Comparison of ENCODE assay signal across 10 cellular contexts in genomic region chr2:9692392-9693137, GRCh38.
DNase-seq lines count a peak whose midpoint lies in the region; ATAC-seq, FAIRE-seq and TF ChIP-seq lines count a peak whose summit lies in the region.
"Had no signal": no experiment of that assay in that cellular context is flagged by ENCODE, and none has a peak within 500 bp of the region (broad histone marks: within the 10 kb centered on the region; RNA-seq: fewer than 3 reads in every experiment).

No MANE protein-coding gene starts in this region.

- TF ChIP-seq CTCF in A549 (IDR thresholded peaks at IDR 0.05) (no peak), HCT116 (IDR thresholded peaks at IDR 0.05 in 2 of 3, conservative IDR thresholded peaks at IDR 0.05 in 1 of 3; ENCODE audit: borderline replicate concordance in 1 of 3, insufficient read depth in 1 of 3, low read depth in 2 of 3, low read length in 2 of 3) (no peak), lower lobe of right lung (IDR thresholded peaks at IDR 0.05) (no peak), GM13977 (IDR thresholded peaks at IDR 0.05; ENCODE audit: extremely low read depth, insufficient read depth, missing control alignments) (no peak)

- TF ChIP-seq POLR2A in A549 (IDR thresholded peaks at IDR 0.05; ENCODE audit: low read length) (no peak), HCT116 (IDR thresholded peaks at IDR 0.05; ENCODE audit: borderline replicate concordance, extremely low read depth, insufficient read depth, insufficient read length) (no peak), GM18505 (IDR thresholded peaks at IDR 0.05; ENCODE audit: borderline replicate concordance, extremely low read depth, insufficient read depth, insufficient read length) (no peak)

- intact Hi-C loops in HCT116 (cut with micrococcal nuclease) (no loop called here), lower lobe of right lung (cut with DNase I) (no loop called here)

- in situ Hi-C loops in GM13977 (cut with MboI; ENCODE audit: low pct_unique_long_range_greater_than_20kb, low sequenced_read_pairs, unreplicated experiment): no loop called here

- H3K9ac ChIP-seq in HCT116 (ENCODE audit: low read length) (no peak overlapping the region), adipocyte (ENCODE audit: low read length) (peak overlapping the region; percentile 69)

- H4K20me1 ChIP-seq in HCT116 (ENCODE audit: insufficient read depth): no peaks in the 10 kb centered on the region

- peaks cover 3% of the 10 kb centered on the region; the same call in 1 of the 2 replicates for H3K27me3 ChIP-seq in HCT116 (ENCODE audit: insufficient read depth, low read length)
- no peaks in the 10 kb centered on the region for H3K27me3 ChIP-seq in adipocyte (replicated peaks; ENCODE audit: control insufficient read depth, insufficient read depth, low read length)
- H3K27me3 ChIP-seq in lower lobe of right lung (ENCODE audit: low read depth): no peaks in the 10 kb centered on the region

- no peaks in the 10 kb centered on the region for H3K79me2 ChIP-seq in HCT116 (ENCODE audit: insufficient read depth, low read length)

- no peak for TF ChIP-seq EP300 in A549 (IDR thresholded peaks at IDR 0.05)

- H3K4me3 ChIP-seq in A549 (no peak overlapping the region), HCT116 (replicated peaks in 1 of 2; ENCODE audit: low read depth in 1 of 2, low read length in 2 of 2) (no peak overlapping the region), adipocyte (ENCODE audit: low read length) (peak overlapping the region; percentile 62), lower lobe of right lung (peak overlapping the region; percentile 9)

- peak overlapping the region; percentile 66 for H2AFZ ChIP-seq in HCT116 (ENCODE audit: low read depth, low read length, poor library complexity, severe bottlenecking)

- ATAC-seq in A549: no peak
- ATAC-seq in HCT116: no peak
- ATAC-seq in lower lobe of right lung: no peak
- no peak for ATAC-seq in HG03045 (IDR thresholded peaks at IDR 0.05; ENCODE audit: unreplicated experiment)
- ATAC-seq in GM18505 (IDR thresholded peaks at IDR 0.05; ENCODE audit: unreplicated experiment): no peak

- no peak for FAIRE-seq in A549 (lab: Jason Lieb, UNC)

- H3K4me1 ChIP-seq in A549 (peaks cover 20% of the 10 kb centered on the region; the same call in 2 of the 3 replicates), HCT116 (ENCODE audit: control insufficient read depth in 1 of 2, insufficient read depth in 2 of 2, low read length in 2 of 2) (peaks cover 3 to 8% of the 10 kb centered on the region in 2 experiments; a peak in 3 of 4 replicates), adipocyte (ENCODE audit: control insufficient read depth, insufficient read depth, low read length) (peaks cover 24% of the 10 kb centered on the region), lower lobe of right lung (peaks cover 5% of the 10 kb centered on the region)

- TF ChIP-seq RAD21 in A549 (conservative IDR thresholded peaks at IDR 0.05 in 1 of 2, IDR thresholded peaks at IDR 0.05 in 1 of 2): no peak
- no peak for TF ChIP-seq RAD21 in HCT116 (IDR thresholded peaks at IDR 0.05; ENCODE audit: low read depth)

- H3K4me2 ChIP-seq in A549 (no peak overlapping the region; the same call in 2 of the 3 replicates), HCT116 (ENCODE audit: low read length) (peak overlapping the region; percentile 1)

- no peak for DNase-seq in A549 (ENCODE audit: low read depth in 1 of 2, low spot score in 1 of 2)
- DNase-seq in HCT116 (ENCODE audit: low read depth, low spot score): no peak
- no peak for DNase-seq in adipocyte (ENCODE audit: low read depth)
- DNase-seq in lower lobe of right lung: no peak
- DNase-seq in GM13977 (ENCODE audit: low spot score): no peak
- DNase-seq in occipital lobe (lab: John Stamatoyannopoulos, UW): no peak
- DNase-seq: CD4-positive, CD25-positive, alpha-beta regulatory T cell; NCI-H1048 had no signal

- POLR2A ChIA-PET in A549 (lab: Yijun Ruan, JAX): no interaction called here
- POLR2A ChIA-PET in HCT116 (lab: Charles Lee): no interaction called here

- BruUV-seq in HCT116 (replicated peaks; lab: Mats Ljungman, UMichigan): no TSS peak

- H3K9me2 ChIP-seq in HCT116 (ENCODE audit: insufficient read depth): no peaks in the 10 kb centered on the region

- RAD21 ChIA-PET in HCT116 (lab: Charles Lee; ENCODE audit: low non-redundant PET in 1 of 2, low total read pairs in 2 of 2, uncharacterized antibody in 2 of 2, unreplicated experiment in 2 of 2): no interaction called here

- 77% methylated on average over 21 of the region's 21 CpGs for WGBS in A549 (ENCODE audit: missing lambda C conversion rate)

- H3K27ac ChIP-seq in A549 (peak overlapping the region; percentile 36 to 52; a peak in 4 of 6 replicates), HCT116 (ENCODE audit: low read depth, low read length) (no peak overlapping the region), lower lobe of right lung (peak overlapping the region; percentile 24)

- CTCF ChIA-PET in A549 (lab: Yijun Ruan, JAX): interaction anchor here (1.3 to 1.5 kb wide), 5 partner anchors 9 to 108 kb away, joined by 3 to 8 read pairs (median 3); no protein-coding TSS in a partner anchor
- CTCF ChIA-PET in HCT116 (lab: Charles Lee): no interaction called here

- no peaks in the 10 kb centered on the region for H3K36me3 ChIP-seq in HCT116 (ENCODE audit: control insufficient read depth in 1 of 2, insufficient read depth in 2 of 2, low read length in 2 of 2)
- no peaks in the 10 kb centered on the region for H3K36me3 ChIP-seq in adipocyte (ENCODE audit: control insufficient read depth, insufficient read depth, low read length, severe bottlenecking)
- no peaks in the 10 kb centered on the region for H3K36me3 ChIP-seq in lower lobe of right lung

- H3K9me3 ChIP-seq in A549 (no peaks in the 10 kb centered on the region), HCT116 (ENCODE audit: control insufficient read depth in 1 of 2, insufficient read depth in 1 of 2, low read depth in 1 of 2, low read length in 2 of 2) (no peaks in the 10 kb centered on the region), adipocyte (ENCODE audit: control insufficient read depth, low read length) (no peaks in the 10 kb centered on the region), lower lobe of right lung (no peaks in the 10 kb centered on the region)

TF ChIP-seq in A549, 52 proteins besides CTCF, POLR2A, EP300 and RAD21 (continues in another document):
- TF ChIP-seq RFX5 (IDR thresholded peaks at IDR 0.05) (no peak), REST (IDR thresholded peaks at IDR 0.05) (no peak)

TF ChIP-seq in HCT116, 20 proteins besides CTCF, POLR2A, EP300 and RAD21 (continues in another document):
- TF ChIP-seq SP1 (IDR thresholded peaks at IDR 0.05; ENCODE audit: low read depth) (no peak), CEBPB (IDR thresholded peaks at IDR 0.05; ENCODE audit: low read depth) (no peak), SIN3A (IDR thresholded peaks at IDR 0.05; ENCODE audit: low read depth) (no peak), ZBTB33 (IDR thresholded peaks at IDR 0.05; ENCODE audit: extremely low read depth, insufficient replicate concordance, low read length) (no peak), REST (IDR thresholded peaks at IDR 0.05; ENCODE audit: low read depth) (no peak), YY1 (IDR thresholded peaks at IDR 0.05; ENCODE audit: extremely low read depth, insufficient replicate concordance, low read depth, low read length) (no peak), FOSL1 (IDR thresholded peaks at IDR 0.05; ENCODE audit: low read depth) (no peak), ATF3 (IDR thresholded peaks at IDR 0.05) (no peak), ZFX (IDR thresholded peaks at IDR 0.05) (no peak), POLR2AphosphoS5 (IDR thresholded peaks at IDR 0.05; ENCODE audit: low read depth, low read length) (no peak), ELF1 (IDR thresholded peaks at IDR 0.05; ENCODE audit: borderline replicate concordance, low read depth) (no peak)

Comparison
In these comparisons a context has a peak if more than half of its experiments do, and no peak if none do; other contexts are left out.
1. H3K4me3 ChIP-seq: peak in adipocyte (single experiment) and lower lobe of right lung (single experiment); none in A549 (single experiment) and HCT116 (0 of 2).